Comparison of ENCODE assay signal across 24 cellular contexts in genomic region chr5:7976411-7977190, GRCh38.
"Had no signal": no experiment of that assay in that cellular context is flagged by ENCODE, and none has a peak within 500 bp of the region (broad histone marks: within the 10 kb centered on the region; RNA-seq: fewer than 3 reads in every experiment).

No MANE protein-coding gene starts in this region.

- H3K27ac ChIP-seq: body of pancreas, heart left ventricle, left lung, lower lobe of right lung, neutrophil, thoracic aorta had no signal

- H3K4me3 ChIP-seq: body of pancreas, heart left ventricle, left lung, lower lobe of right lung, thoracic aorta had no signal

- H3K9me3 ChIP-seq: body of pancreas, lower lobe of right lung, neutrophil, thoracic aorta had no signal

- DNase-seq: activated B cell treated with CpG ODN at 0.5 μM for 24 hours; activated CD4-positive, alpha-beta T cell treated with anti-CD3 and anti-CD28 coated beads, Interleukin-2, amount 50 U/mL, for 1 hour; activated CD8-positive, alpha-beta T cell treated with anti-CD3 and anti-CD28 coated beads for 36 hours; activated gamma-delta T cell treated with Interleukin-2 at 50 U/mL for 16 hours; activated naive CD4-positive, alpha-beta T cell treated with anti-CD3 and anti-CD28 coated beads, Interleukin-2, amount 50 U/mL, for 16 hours; activated T-cell treated with anti-CD3 and anti-CD28 coated beads, Interleukin-2, amount 50 U/mL, for 4 hours; amniotic stem cell; body of pancreas; dermis blood vessel endothelial cell; effector CD8-positive, alpha-beta T cell; heart left ventricle; kidney glomerular epithelial cell; left lung; lower lobe of right lung; mesendoderm; retina; small intestine; stimulated activated CD4-positive, alpha-beta T cell treated with anti-CD3 and anti-CD28 coated beads, Interleukin-4, amount 100 ng/mL, for 24 hours; trophoblast cell had no signal

- H3K27me3 ChIP-seq: body of pancreas, heart left ventricle, left lung, neutrophil had no signal

- ATAC-seq: activated CD8-positive, alpha-beta T cell treated with anti-CD3 and anti-CD28 coated beads for 36 hours; activated T-cell treated with anti-CD3 and anti-CD28 coated beads, Interleukin-2, amount 50 U/mL, for 4 hours; activated T-helper 17 cell treated with anti-CD3 and anti-CD28 coated beads, Interleukin-2, amount 50 U/mL, for 72 hours; body of pancreas; heart left ventricle; left lung; lower lobe of right lung; sciatic nerve; stimulated activated effector memory CD8-positive, alpha-beta T cell treated with anti-CD3 and anti-CD28 coated beads, Interleukin-12 subunit alpha, Interleukin-12 subunit beta, amount 100 ng/mL, for 72 hours had no signal

- H3K4me1 ChIP-seq: body of pancreas, heart left ventricle, left lung, lower lobe of right lung had no signal

- H3K36me3 ChIP-seq: heart left ventricle, left lung, lower lobe of right lung, neutrophil, thoracic aorta had no signal
